8 cellular contexts compared by ENCODE assay signal in the genomic region with DNA sequence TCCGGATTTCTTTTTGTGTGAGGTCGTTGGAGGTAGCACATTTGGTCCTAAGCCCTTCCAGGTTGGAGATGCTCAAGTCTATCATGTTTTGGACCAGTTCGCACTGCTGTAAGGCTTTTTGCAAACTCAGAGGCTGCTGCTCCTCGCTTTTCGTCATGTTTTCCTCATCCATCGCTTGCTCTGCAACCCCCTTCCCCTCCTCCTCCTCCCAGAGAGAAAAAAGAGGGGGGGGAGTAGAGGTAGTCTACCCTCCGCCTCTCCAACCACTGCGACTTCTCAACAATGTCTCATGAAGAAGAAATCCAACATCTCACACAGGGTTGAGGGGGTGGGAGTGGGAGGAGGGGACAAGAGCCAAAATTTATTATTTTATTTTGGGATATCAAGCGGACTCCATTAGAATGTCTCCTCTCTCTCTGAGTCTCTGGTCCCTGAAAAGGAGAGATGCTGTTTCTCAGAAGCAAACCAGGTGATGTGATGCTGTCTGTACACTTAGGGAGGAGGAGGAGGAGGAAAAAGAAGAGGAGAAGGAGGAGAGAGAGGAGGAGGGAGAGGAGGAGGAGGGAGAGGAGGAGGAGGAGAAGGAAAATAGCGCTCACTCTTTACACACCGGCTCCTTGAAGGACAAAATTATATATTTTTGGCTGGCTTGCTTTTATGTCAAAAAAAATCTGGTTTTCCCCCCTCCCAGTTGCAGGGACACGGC. TPM values are rescaled to one million over a fixed set of nuclear protein-coding genes. Genes with fewer than 3 reads are reported as not detected.
DNase-seq lines count a peak whose midpoint lies in the region; ATAC-seq and TF ChIP-seq lines count a peak whose summit lies in the region.

No MANE protein-coding gene starts in this region.

- no peaks in the 10 kb centered on the region for H3K27me3 ChIP-seq in iPS DF 6.9 (ENCODE audit: control insufficient read depth, insufficient read depth, low read length)

- peak overlapping the region; percentile 85 for H3K4me3 Mint-ChIP-seq in activated CD4-positive, alpha-beta T cell treated with anti-CD3 and anti-CD28 coated beads, Interleukin-2, amount 10 ng/mL, durations not matched to agents 24 days and 14 days
- peak overlapping the region; percentile 82 to 89 for H3K4me3 Mint-ChIP-seq in stimulated activated naive B cell treated with anti-CD40 and anti-IgM and Interleukin-4, amounts not matched to agents 10 μg/mL and 1 μg/mL and 100 μg/mL, for 72 hours

- no peaks in the 10 kb centered on the region for H3K36me3 ChIP-seq in iPS DF 6.9 (ENCODE audit: control insufficient read depth, insufficient read depth, low read length)

- H3K9me3 ChIP-seq in iPS DF 6.9 (ENCODE audit: control insufficient read depth, insufficient read depth, low read length) = no peaks in the 10 kb centered on the region

- intact Hi-C loops in activated CD4-positive, alpha-beta T cell treated with anti-CD3 and anti-CD28 coated beads, Interleukin-2, amount 10 ng/mL, durations not matched to agents 24 days and 14 days (cut with micrococcal nuclease) = loop anchor here (5.0 kb wide), 1 partner anchor 49 kb away; the partner anchor contains the start of gene RFC5

- peak overlapping the region; percentile 72; the same call in 1 of the 2 replicates for H3K4me3 ChIP-seq in iPS DF 6.9 (ENCODE audit: low read length)

- peaks cover 3% of the 10 kb centered on the region for H3K36me3 Mint-ChIP-seq in activated CD4-positive, alpha-beta T cell treated with anti-CD3 and anti-CD28 coated beads, Interleukin-2, amount 10 ng/mL, durations not matched to agents 24 days and 14 days (ENCODE audit: low read depth)
- H3K36me3 Mint-ChIP-seq in stimulated activated naive B cell treated with anti-CD40 and anti-IgM and Interleukin-4, amounts not matched to agents 10 μg/mL and 1 μg/mL and 100 μg/mL, for 72 hours = peaks cover 3 to 8% of the 10 kb centered on the region in 2 donors

- peaks cover 39% of the 10 kb centered on the region for H3K27me3 Mint-ChIP-seq in activated CD4-positive, alpha-beta T cell treated with anti-CD3 and anti-CD28 coated beads, Interleukin-2, amount 10 ng/mL, durations not matched to agents 24 days and 14 days
- peaks cover 60 to 64% of the 10 kb centered on the region in 2 donors for H3K27me3 Mint-ChIP-seq in stimulated activated naive B cell treated with anti-CD40 and anti-IgM and Interleukin-4, amounts not matched to agents 10 μg/mL and 1 μg/mL and 100 μg/mL, for 72 hours

- DNase-seq in activated CD4-positive, alpha-beta T cell treated with anti-CD3 and anti-CD28 coated beads, Interleukin-2, amount 10 ng/mL, durations not matched to agents 24 days and 14 days = no peak
- DNase-seq in activated CD4-positive, alpha-beta T cell treated with anti-CD3 and anti-CD28 coated beads, Interleukin-2, amount 50 U/mL, for 4 hours = no peak
- DNase-seq in iPS DF 6.9 (ENCODE audit: low read depth, low spot score) = no peak
- DNase-seq in stimulated activated naive B cell treated with anti-CD40 and anti-IgM and Interleukin-4, amounts not matched to agents 10 μg/mL and 1 μg/mL and 100 μg/mL, for 72 hours = no peak
- no peak for DNase-seq in activated CD8-positive, alpha-beta memory T cell treated with anti-CD3 and anti-CD28 coated beads, Interleukin-2, amount 50 U/mL, for 4 hours

- peaks cover 8% of the 10 kb centered on the region for H3K9me3 Mint-ChIP-seq in activated CD4-positive, alpha-beta T cell treated with anti-CD3 and anti-CD28 coated beads, Interleukin-2, amount 10 ng/mL, durations not matched to agents 24 days and 14 days
- peaks cover 11 to 12% of the 10 kb centered on the region in 2 donors for H3K9me3 Mint-ChIP-seq in stimulated activated naive B cell treated with anti-CD40 and anti-IgM and Interleukin-4, amounts not matched to agents 10 μg/mL and 1 μg/mL and 100 μg/mL, for 72 hours

- H3K4me1 Mint-ChIP-seq in activated CD4-positive, alpha-beta T cell treated with anti-CD3 and anti-CD28 coated beads, Interleukin-2, amount 10 ng/mL, durations not matched to agents 24 days and 14 days = peaks cover 9% of the 10 kb centered on the region
- H3K4me1 Mint-ChIP-seq in stimulated activated naive B cell treated with anti-CD40 and anti-IgM and Interleukin-4, amounts not matched to agents 10 μg/mL and 1 μg/mL and 100 μg/mL, for 72 hours = peaks cover 10 to 24% of the 10 kb centered on the region in 2 donors

- H3K27ac ChIP-seq in VCaP = peak overlapping the region; percentile 91
- no peak overlapping the region for H3K27ac ChIP-seq in iPS DF 6.9 (ENCODE audit: low read length)

- no peaks in the 10 kb centered on the region; the same call in 1 of the 2 replicates for H3K4me1 ChIP-seq in iPS DF 6.9 (ENCODE audit: control insufficient read depth, insufficient read depth, low read length)

- no peak overlapping the region for H3K27ac Mint-ChIP-seq in activated CD4-positive, alpha-beta T cell treated with anti-CD3 and anti-CD28 coated beads, Interleukin-2, amount 10 ng/mL, durations not matched to agents 24 days and 14 days
- H3K27ac Mint-ChIP-seq in stimulated activated naive B cell treated with anti-CD40 and anti-IgM and Interleukin-4, amounts not matched to agents 10 μg/mL and 1 μg/mL and 100 μg/mL, for 72 hours = no peak overlapping the region

- ATAC-seq in stimulated activated naive B cell treated with anti-CD40 and anti-IgM and Interleukin-4, amounts not matched to agents 10 μg/mL and 1 μg/mL and 100 μg/mL, for 72 hours (replicated peaks) = no peak
- ATAC-seq in GM18519 (IDR thresholded peaks at IDR 0.05; ENCODE audit: low FRiP score, unreplicated experiment) = no peak
- ATAC-seq in HG03045 (IDR thresholded peaks at IDR 0.05; ENCODE audit: unreplicated experiment) = no peak

- no CpG with 5 or more reads among the region's 12 CpGs for WGBS in iPS DF 6.9 (ENCODE audit: insufficient coverage, insufficient read length)

- no peak for TF ChIP-seq CTCF in VCaP (conservative IDR thresholded peaks at IDR 0.05)

RNA-seq across cellular contexts. Expression of gene KSR2, which starts 0.6 kb away (rescaled TPM):
- total RNA-seq in activated CD4-positive, alpha-beta T cell treated with anti-CD3 and anti-CD28 coated beads, Interleukin-2, amount 10 ng/mL, durations not matched to agents 24 days and 14 days = 0.02 and 0.05 TPM in 2 replicates

RNA-seq across cellular contexts. Expression of gene RFC5, which starts 48.3 kb away (rescaled TPM):
- 82.9 and 84.4 TPM in 2 replicates for total RNA-seq in activated CD4-positive, alpha-beta T cell treated with anti-CD3 and anti-CD28 coated beads, Interleukin-2, amount 10 ng/mL, durations not matched to agents 24 days and 14 days
